1 cellular context compared by ENCODE assay signal in the genomic region with DNA sequence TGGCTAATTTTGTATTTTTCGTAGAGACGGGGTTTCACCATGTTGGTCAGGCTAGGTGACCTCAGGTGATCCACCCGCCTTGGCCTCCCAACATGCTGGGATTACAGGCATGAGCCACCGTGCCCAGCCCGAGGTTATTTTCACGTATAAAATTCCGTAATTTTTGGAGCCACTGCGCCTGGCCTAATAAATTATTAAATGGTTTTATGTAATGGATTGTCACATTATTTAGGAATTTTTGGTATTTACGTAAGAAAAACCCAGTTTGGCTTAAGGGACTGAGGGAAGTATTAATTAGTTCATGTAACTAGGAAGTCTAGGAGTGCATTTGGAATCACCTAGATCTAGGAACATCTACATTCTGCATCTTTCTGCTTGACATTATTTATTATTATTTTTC.
TF ChIP-seq lines count a peak whose summit lies in the region.

No MANE protein-coding gene starts in this region.

TF ChIP-seq in GM12878, 131 proteins besides CTCF, POLR2A, EP300 and RAD21:
- TF ChIP-seq SIN3A (IDR thresholded peaks at IDR 0.05; ENCODE audit: low read depth, low read length) (no peak), SMC3 (IDR thresholded peaks at IDR 0.05; ENCODE audit: borderline replicate concordance, low read length) (no peak), TCF7 (IDR thresholded peaks at IDR 0.05; ENCODE audit: borderline replicate concordance) (no peak), FOXM1 (IDR thresholded peaks at IDR 0.05; ENCODE audit: low read depth, low read length) (no peak), ATF7 (IDR thresholded peaks at IDR 0.05; ENCODE audit: low read depth) (no peak)
- TF ChIP-seq, protein P1, sequence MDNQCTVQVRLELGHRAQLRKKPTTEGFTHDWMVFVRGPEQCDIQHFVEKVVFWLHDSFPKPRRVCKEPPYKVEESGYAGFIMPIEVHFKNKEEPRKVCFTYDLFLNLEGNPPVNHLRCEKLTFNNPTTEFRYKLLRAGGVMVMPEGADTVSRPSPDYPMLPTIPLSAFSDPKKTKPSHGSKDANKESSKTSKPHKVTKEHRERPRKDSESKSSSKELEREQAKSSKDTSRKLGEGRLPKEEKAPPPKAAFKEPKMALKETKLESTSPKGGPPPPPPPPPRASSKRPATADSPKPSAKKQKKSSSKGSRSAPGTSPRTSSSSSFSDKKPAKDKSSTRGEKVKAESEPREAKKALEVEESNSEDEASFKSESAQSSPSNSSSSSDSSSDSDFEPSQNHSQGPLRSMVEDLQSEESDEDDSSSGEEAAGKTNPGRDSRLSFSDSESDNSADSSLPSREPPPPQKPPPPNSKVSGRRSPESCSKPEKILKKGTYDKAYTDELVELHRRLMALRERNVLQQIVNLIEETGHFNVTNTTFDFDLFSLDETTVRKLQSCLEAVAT (IDR thresholded peaks at IDR 0.05) = 0 out of 2 replicates have a peak, but pooled peaks have one; percentile 45
- TF ChIP-seq, protein P2, sequence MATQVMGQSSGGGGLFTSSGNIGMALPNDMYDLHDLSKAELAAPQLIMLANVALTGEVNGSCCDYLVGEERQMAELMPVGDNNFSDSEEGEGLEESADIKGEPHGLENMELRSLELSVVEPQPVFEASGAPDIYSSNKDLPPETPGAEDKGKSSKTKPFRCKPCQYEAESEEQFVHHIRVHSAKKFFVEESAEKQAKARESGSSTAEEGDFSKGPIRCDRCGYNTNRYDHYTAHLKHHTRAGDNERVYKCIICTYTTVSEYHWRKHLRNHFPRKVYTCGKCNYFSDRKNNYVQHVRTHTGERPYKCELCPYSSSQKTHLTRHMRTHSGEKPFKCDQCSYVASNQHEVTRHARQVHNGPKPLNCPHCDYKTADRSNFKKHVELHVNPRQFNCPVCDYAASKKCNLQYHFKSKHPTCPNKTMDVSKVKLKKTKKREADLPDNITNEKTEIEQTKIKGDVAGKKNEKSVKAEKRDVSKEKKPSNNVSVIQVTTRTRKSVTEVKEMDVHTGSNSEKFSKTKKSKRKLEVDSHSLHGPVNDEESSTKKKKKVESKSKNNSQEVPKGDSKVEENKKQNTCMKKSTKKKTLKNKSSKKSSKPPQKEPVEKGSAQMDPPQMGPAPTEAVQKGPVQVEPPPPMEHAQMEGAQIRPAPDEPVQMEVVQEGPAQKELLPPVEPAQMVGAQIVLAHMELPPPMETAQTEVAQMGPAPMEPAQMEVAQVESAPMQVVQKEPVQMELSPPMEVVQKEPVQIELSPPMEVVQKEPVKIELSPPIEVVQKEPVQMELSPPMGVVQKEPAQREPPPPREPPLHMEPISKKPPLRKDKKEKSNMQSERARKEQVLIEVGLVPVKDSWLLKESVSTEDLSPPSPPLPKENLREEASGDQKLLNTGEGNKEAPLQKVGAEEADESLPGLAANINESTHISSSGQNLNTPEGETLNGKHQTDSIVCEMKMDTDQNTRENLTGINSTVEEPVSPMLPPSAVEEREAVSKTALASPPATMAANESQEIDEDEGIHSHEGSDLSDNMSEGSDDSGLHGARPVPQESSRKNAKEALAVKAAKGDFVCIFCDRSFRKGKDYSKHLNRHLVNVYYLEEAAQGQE (IDR thresholded peaks at IDR 0.05; ENCODE audit: low read depth, low read length) = no peak
- TF ChIP-seq, protein P3, sequence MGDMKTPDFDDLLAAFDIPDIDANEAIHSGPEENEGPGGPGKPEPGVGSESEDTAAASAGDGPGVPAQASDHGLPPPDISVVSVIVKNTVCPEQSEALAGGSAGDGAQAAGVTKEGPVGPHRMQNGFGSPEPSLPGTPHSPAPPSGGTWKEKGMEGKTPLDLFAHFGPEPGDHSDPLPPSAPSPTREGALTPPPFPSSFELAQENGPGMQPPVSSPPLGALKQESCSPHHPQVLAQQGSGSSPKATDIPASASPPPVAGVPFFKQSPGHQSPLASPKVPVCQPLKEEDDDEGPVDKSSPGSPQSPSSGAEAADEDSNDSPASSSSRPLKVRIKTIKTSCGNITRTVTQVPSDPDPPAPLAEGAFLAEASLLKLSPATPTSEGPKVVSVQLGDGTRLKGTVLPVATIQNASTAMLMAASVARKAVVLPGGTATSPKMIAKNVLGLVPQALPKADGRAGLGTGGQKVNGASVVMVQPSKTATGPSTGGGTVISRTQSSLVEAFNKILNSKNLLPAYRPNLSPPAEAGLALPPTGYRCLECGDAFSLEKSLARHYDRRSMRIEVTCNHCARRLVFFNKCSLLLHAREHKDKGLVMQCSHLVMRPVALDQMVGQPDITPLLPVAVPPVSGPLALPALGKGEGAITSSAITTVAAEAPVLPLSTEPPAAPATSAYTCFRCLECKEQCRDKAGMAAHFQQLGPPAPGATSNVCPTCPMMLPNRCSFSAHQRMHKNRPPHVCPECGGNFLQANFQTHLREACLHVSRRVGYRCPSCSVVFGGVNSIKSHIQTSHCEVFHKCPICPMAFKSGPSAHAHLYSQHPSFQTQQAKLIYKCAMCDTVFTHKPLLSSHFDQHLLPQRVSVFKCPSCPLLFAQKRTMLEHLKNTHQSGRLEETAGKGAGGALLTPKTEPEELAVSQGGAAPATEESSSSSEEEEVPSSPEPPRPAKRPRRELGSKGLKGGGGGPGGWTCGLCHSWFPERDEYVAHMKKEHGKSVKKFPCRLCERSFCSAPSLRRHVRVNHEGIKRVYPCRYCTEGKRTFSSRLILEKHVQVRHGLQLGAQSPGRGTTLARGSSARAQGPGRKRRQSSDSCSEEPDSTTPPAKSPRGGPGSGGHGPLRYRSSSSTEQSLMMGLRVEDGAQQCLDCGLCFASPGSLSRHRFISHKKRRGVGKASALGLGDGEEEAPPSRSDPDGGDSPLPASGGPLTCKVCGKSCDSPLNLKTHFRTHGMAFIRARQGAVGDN (IDR thresholded peaks at IDR 0.05) = no peak
